1 cellular context compared by ENCODE assay signal in genomic region chr17:50954641-50955121, GRCh38.
TF ChIP-seq lines count a peak whose summit lies in the region.

No MANE protein-coding gene starts in this region.

TF ChIP-seq in GM23338, 12 proteins besides CTCF, POLR2A, EP300 and RAD21 (continued from another document):
- TF ChIP-seq ZNF462 (CRISPR knock-in tag; IDR thresholded peaks at IDR 0.05) (no peak), EZH2phosphoT487 (IDR thresholded peaks at IDR 0.05; ENCODE audit: unreplicated experiment) (no peak), NANOG (IDR thresholded peaks at IDR 0.05; ENCODE audit: borderline replicate concordance) (no peak), ZNF114 (CRISPR knock-in tag; IDR thresholded peaks at IDR 0.05) (no peak), STAT1 (IDR thresholded peaks at IDR 0.05; ENCODE audit: unreplicated experiment) (no peak), CREB1 (CRISPR knock-in tag; IDR thresholded peaks at IDR 0.05; ENCODE audit: low read depth) (no peak), ETS1 (IDR thresholded peaks at IDR 0.05) (no peak)
